Comparison of ENCODE assay signal across 8 cellular contexts in the genomic region with DNA sequence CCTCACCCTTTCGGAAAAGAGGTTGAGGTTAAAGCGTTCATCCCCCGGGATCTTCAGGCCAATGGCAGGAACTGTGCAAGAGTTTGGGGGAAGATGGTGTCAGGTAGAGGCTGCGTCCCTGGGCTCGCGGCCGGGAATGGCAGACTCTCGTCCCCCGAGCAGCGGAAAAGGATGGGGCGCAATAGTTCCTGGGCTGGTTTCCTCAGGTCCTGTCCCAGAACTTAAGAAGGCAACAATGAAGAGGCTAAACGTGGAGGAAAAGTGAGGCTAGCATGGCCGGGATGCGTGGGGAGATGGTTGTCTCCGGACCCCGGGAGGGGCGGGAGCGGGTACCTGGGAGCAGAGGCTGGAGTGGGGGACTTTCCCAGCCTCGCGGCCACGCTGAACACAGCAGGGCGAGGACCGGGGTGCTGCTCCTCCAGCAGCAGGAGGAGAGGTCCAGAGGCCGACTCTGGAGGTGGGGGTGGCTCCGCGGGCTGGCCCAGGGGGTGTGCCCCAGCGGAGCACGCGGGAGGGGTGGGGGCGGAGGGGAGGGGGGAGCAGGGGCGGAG. TPM values are rescaled to one million over a fixed set of nuclear protein-coding genes. Genes with fewer than 3 reads are reported as not detected.
DNase-seq lines count a peak whose midpoint lies in the region; FAIRE-seq and TF ChIP-seq lines count a peak whose summit lies in the region.

No MANE protein-coding gene starts in this region.

- peak overlapping the region; percentile 88 for H3K4me2 ChIP-seq in KMS-11

- H3K27me3 ChIP-seq in KMS-11 (ENCODE audit: insufficient read depth, low read depth) (no peaks in the 10 kb centered on the region), kidney epithelial cell (ENCODE audit: control insufficient read depth, insufficient read depth, low read length) (no peaks in the 10 kb centered on the region), subcutaneous abdominal adipose tissue (ENCODE audit: control insufficient read depth in 5 of 5, insufficient read depth in 4 of 5, low read length in 5 of 5) (peaks cover 3 to 33% (median 5%) of the 10 kb centered on the region in 5 donors)

- H2AFZ ChIP-seq in KMS-11 (ENCODE audit: low read depth), result peak overlapping the region; percentile 76

- no peaks in the 10 kb centered on the region for H3K9me3 ChIP-seq in subcutaneous abdominal adipose tissue (ENCODE audit: control insufficient read depth in 5 of 5, low read length in 5 of 5)

- no peak for FAIRE-seq in HTR-8/SVneo (lab: Jason Lieb, UNC)

- no peaks in the 10 kb centered on the region for H4K20me1 ChIP-seq in KMS-11 (ENCODE audit: insufficient read depth)

- H3K4me3 ChIP-seq in GM12865 (ENCODE audit: low read depth, low read length), result peak overlapping the region; percentile 83
- H3K4me3 ChIP-seq in KMS-11 (IDR thresholded peaks at IDR 0.05; ENCODE audit: insufficient read depth, low read depth, low read length), result peak overlapping the region; percentile 59
- peak overlapping the region; percentile 64 for H3K4me3 ChIP-seq in kidney epithelial cell (ENCODE audit: low read depth, low read length)
- H3K4me3 ChIP-seq in subcutaneous abdominal adipose tissue (ENCODE audit: low read depth in 1 of 5, low read length in 5 of 5), result peak overlapping the region; percentile 59 to 73 (median 61)

- H3K4me1 ChIP-seq in KMS-11 (ENCODE audit: low read depth, poor library complexity, severe bottlenecking) (peaks cover 51% of the 10 kb centered on the region), subcutaneous abdominal adipose tissue (ENCODE audit: control insufficient read depth in 5 of 5, insufficient read depth in 5 of 5, low read length in 5 of 5) (peaks cover 2 to 52% (median 21%) of the 10 kb centered on the region in 5 donors)

- H3K79me2 ChIP-seq in KMS-11 (ENCODE audit: insufficient read depth, low read depth), result no peaks in the 10 kb centered on the region

- no peaks in the 10 kb centered on the region for H3K36me3 ChIP-seq in KMS-11 (ENCODE audit: insufficient read depth)
- no peaks in the 10 kb centered on the region for H3K36me3 ChIP-seq in kidney epithelial cell (ENCODE audit: control insufficient read depth, insufficient read depth, low read length)
- no peaks in the 10 kb centered on the region for H3K36me3 ChIP-seq in subcutaneous abdominal adipose tissue (ENCODE audit: control insufficient read depth in 5 of 5, insufficient read depth in 5 of 5, low read length in 5 of 5)

- TF ChIP-seq CTCF in GM12865 (IDR thresholded peaks at IDR 0.05; ENCODE audit: insufficient read depth, low read depth, low read length, missing control alignments) (no peak), KMS-11 (conservative IDR thresholded peaks at IDR 0.05; ENCODE audit: low read depth, low read length) (no peak), kidney epithelial cell (IDR thresholded peaks at IDR 0.05; ENCODE audit: insufficient read depth, low read length, poor library complexity, severe bottlenecking) (no peak)

- H3K27ac ChIP-seq in KMS-11 (peak overlapping the region; percentile 18; the same call in 1 of the 2 replicates), subcutaneous abdominal adipose tissue (ENCODE audit: low read depth, low read length) (peak overlapping the region; percentile 10)

- peak overlapping the region; percentile 47 for H3K9ac ChIP-seq in KMS-11
- H3K9ac ChIP-seq in subcutaneous abdominal adipose tissue (ENCODE audit: low read length in 5 of 5), result peak overlapping the region in 4 of 5 donors; percentile 24 to 65 (median 44)

- DNase-seq in GM12865 (ENCODE audit: low read depth) (peak; percentile 31), astrocyte of the hippocampus (ENCODE audit: low read depth, low spot score) (peak; percentile 26), kidney epithelial cell (ENCODE audit: low read depth) (no peak), inferior parietal cortex (ENCODE audit: extremely low spot score) (no peak), NCI-H774 (lab: John Stamatoyannopoulos, UW) (no peak), HTR-8/SVneo (ENCODE audit: insufficient read length, low spot score) (no peak)

RNA-seq across cellular contexts. Expression of a gene that starts 0.9 kb away (rescaled TPM):
- 19.9 TPM in 2 replicates for total RNA-seq in kidney epithelial cell

RNA-seq across cellular contexts. Expression of a gene that starts 28.1 kb away (rescaled TPM):
- 1.3 and 1.4 TPM in 2 replicates for total RNA-seq in kidney epithelial cell

Comparison
In these comparisons a context has a peak if more than half of its experiments do, and no peak if none do; other contexts are left out.
1. DNase-seq: peak in GM12865 (single experiment) and astrocyte of the hippocampus (single experiment); none in kidney epithelial cell (single experiment), inferior parietal cortex (single experiment), NCI-H774 (single experiment) and HTR-8/SVneo (single experiment).
2. Peak in every context shown above with its lines, with median percentiles within 50 percentile points of each other: H3K4me3 ChIP-seq.